1 cellular context compared by ENCODE assay signal in the genomic region with DNA sequence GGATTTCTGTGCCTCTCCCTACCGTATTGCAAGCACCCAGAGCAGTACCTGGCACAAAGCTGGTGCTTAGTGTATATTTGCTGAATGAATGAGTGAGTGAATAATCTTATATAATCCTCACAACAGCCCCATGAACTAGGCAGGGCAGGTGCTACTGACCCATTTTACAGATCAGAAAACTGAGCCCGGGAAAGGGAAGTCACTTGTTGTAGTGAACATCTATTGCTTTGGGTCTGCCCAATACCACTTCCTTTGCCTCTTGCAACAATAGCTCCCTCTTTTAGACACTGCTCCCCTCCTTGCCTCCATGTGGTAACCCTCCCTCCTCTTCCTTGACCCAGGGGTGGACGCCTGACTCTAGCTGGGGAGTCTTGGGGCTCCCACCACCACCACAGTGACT.
TF ChIP-seq lines count a peak whose summit lies in the region.

No MANE protein-coding gene starts in this region.

TF ChIP-seq in K562, 482 proteins besides CTCF, POLR2A, EP300 and RAD21:
- TF ChIP-seq DDX20 (tag; IDR thresholded peaks at IDR 0.05; ENCODE audit: low read depth) (no peak), KDM5B (IDR thresholded peaks at IDR 0.05; ENCODE audit: insufficient replicate concordance, low read depth, low read length) (no peak), TGIF2 (CRISPR knock-in tag; IDR thresholded peaks at IDR 0.05) (no peak), TEAD4 (IDR thresholded peaks at IDR 0.05; ENCODE audit: low read length) (no peak), TEAD4 (CRISPR knock-in tag; IDR thresholded peaks at IDR 0.05; ENCODE audit: borderline replicate concordance) (no peak), NFE2L1 (tag; IDR thresholded peaks at IDR 0.05; ENCODE audit: borderline replicate concordance, low read depth) (no peak), DPF2 (IDR thresholded peaks at IDR 0.05) (no peak), ZNF212 (CRISPR knock-in tag; IDR thresholded peaks at IDR 0.05) (no peak), FUS (optimal IDR thresholded peaks at IDR 0.05; ENCODE audit: low read depth, low read length) (no peak), ETV1 (tag; conservative IDR thresholded peaks at IDR 0.05; ENCODE audit: low read depth) (peak; percentile 26; the same call in 1 of the 2 replicates), ZBTB7A (IDR thresholded peaks at IDR 0.05; ENCODE audit: borderline replicate concordance, control insufficient read depth, low read depth, low read length) (no peak), ZNF133 (CRISPR knock-in tag; IDR thresholded peaks at IDR 0.05) (no peak), ZNF124 (CRISPR knock-in tag; IDR thresholded peaks at IDR 0.05) (no peak), ELF4 (CRISPR knock-in tag; IDR thresholded peaks at IDR 0.05) (no peak), RCOR1 (IDR thresholded peaks at IDR 0.05; ENCODE audit: borderline replicate concordance in 1 of 2, low read depth in 2 of 2, low read length in 2 of 2) (peak in 1 of 2 experiments; percentile 7; a peak in 1 of 4 replicates), ADNP (tag; IDR thresholded peaks at IDR 0.05) (peak; percentile 87), NFATC3 (IDR thresholded peaks at IDR 0.05) (no peak), SMARCA5 (IDR thresholded peaks at IDR 0.05) (peak; percentile 52; the same call in 1 of the 2 replicates), NUFIP1 (IDR thresholded peaks at IDR 0.05; ENCODE audit: partially characterized antibody) (no peak), KDM1A (IDR thresholded peaks at IDR 0.05) (peak; percentile 22 to 76; a peak in 2 of 4 replicates), BCOR (IDR thresholded peaks at IDR 0.05) (peak; percentile 85), CBX1 (IDR thresholded peaks at IDR 0.05; ENCODE audit: low read depth) (peak; percentile 39; the same call in 1 of the 2 replicates), ZC3H11A (IDR thresholded peaks at IDR 0.05; ENCODE audit: low read depth, low read length) (no peak), RBM25 (IDR thresholded peaks at IDR 0.05; ENCODE audit: low read depth, low read length, severe bottlenecking) (peak; percentile 95), CHD4 (IDR thresholded peaks at IDR 0.05; ENCODE audit: insufficient read depth, insufficient replicate concordance, low read depth, low read length, poor library complexity, severe bottlenecking) (peak; percentile 89), ZSCAN29 (IDR thresholded peaks at IDR 0.05) (no peak), ZNF324 (CRISPR knock-in tag; IDR thresholded peaks at IDR 0.05) (no peak), E2F3 (CRISPR knock-in tag; IDR thresholded peaks at IDR 0.05) (no peak), PHF20 (IDR thresholded peaks at IDR 0.05; ENCODE audit: partially characterized antibody) (peak; percentile 30), BMI1 (IDR thresholded peaks at IDR 0.05; ENCODE audit: low read length) (no peak), HDAC2 (IDR thresholded peaks at IDR 0.05) (peak; percentile 34; the same call in 1 of the 2 replicates)
- TF ChIP-seq, protein P1, sequence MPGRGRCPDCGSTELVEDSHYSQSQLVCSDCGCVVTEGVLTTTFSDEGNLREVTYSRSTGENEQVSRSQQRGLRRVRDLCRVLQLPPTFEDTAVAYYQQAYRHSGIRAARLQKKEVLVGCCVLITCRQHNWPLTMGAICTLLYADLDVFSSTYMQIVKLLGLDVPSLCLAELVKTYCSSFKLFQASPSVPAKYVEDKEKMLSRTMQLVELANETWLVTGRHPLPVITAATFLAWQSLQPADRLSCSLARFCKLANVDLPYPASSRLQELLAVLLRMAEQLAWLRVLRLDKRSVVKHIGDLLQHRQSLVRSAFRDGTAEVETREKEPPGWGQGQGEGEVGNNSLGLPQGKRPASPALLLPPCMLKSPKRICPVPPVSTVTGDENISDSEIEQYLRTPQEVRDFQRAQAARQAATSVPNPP (IDR thresholded peaks at IDR 0.05; ENCODE audit: borderline replicate concordance, insufficient read depth, insufficient read length) = no peak
- TF ChIP-seq, protein P2, sequence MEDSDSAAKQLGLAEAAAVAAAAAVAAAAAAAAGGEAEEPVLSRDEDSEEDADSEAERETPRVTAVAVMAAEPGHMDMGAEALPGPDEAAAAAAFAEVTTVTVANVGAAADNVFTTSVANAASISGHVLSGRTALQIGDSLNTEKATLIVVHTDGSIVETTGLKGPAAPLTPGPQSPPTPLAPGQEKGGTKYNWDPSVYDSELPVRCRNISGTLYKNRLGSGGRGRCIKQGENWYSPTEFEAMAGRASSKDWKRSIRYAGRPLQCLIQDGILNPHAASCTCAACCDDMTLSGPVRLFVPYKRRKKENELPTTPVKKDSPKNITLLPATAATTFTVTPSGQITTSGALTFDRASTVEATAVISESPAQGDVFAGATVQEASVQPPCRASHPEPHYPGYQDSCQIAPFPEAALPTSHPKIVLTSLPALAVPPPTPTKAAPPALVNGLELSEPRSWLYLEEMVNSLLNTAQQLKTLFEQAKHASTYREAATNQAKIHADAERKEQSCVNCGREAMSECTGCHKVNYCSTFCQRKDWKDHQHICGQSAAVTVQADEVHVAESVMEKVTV (CRISPR knock-in tag; IDR thresholded peaks at IDR 0.05) = no peak
- TF ChIP-seq, protein P3, sequence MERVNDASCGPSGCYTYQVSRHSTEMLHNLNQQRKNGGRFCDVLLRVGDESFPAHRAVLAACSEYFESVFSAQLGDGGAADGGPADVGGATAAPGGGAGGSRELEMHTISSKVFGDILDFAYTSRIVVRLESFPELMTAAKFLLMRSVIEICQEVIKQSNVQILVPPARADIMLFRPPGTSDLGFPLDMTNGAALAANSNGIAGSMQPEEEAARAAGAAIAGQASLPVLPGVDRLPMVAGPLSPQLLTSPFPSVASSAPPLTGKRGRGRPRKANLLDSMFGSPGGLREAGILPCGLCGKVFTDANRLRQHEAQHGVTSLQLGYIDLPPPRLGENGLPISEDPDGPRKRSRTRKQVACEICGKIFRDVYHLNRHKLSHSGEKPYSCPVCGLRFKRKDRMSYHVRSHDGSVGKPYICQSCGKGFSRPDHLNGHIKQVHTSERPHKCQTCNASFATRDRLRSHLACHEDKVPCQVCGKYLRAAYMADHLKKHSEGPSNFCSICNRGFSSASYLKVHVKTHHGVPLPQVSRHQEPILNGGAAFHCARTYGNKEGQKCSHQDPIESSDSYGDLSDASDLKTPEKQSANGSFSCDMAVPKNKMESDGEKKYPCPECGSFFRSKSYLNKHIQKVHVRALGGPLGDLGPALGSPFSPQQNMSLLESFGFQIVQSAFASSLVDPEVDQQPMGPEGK (CRISPR knock-in tag; IDR thresholded peaks at IDR 0.05; ENCODE audit: borderline replicate concordance) = no peak
TF ChIP-seq in K562: peak in this region for 11.
